8 cellular contexts compared by ENCODE assay signal in genomic region chr7:129054438-129055293, GRCh38. TPM values are rescaled to one million over a fixed set of nuclear protein-coding genes. Genes with fewer than 3 reads are reported as not detected.
A peak's percentile ranks its signal among the peaks of the same experiment; 100 is the strongest.
DNase-seq lines count a peak whose midpoint lies in the region; ATAC-seq and TF ChIP-seq lines count a peak whose summit lies in the region.

Gene TNPO3 (minus strand): TSS chr7:129055111. CDS start chr7:129054770, 341 bp downstream.

- no peaks in the 10 kb centered on the region for H3K27me3 ChIP-seq in liver (ENCODE audit: control insufficient read depth in 4 of 4, insufficient read depth in 4 of 4, low read length in 3 of 4)

- peak within 1 kb of the TSS; percentile 79 to 96 (median 85) for H3K4me3 ChIP-seq in liver (ENCODE audit: low read depth in 1 of 3, low read length in 3 of 3)

- ATAC-seq in GM19351 (IDR thresholded peaks at IDR 0.05; ENCODE audit: unreplicated experiment): peak; percentile 84
- ATAC-seq in HG03521 (IDR thresholded peaks at IDR 0.05; ENCODE audit: unreplicated experiment): peak; percentile 74

- peak within 1 kb of the TSS; percentile 88 for H3K27ac ChIP-seq in C4-2B
- peak within 1 kb of the TSS; percentile 94 to 97 for H3K27ac ChIP-seq in liver (ENCODE audit: low read depth in 1 of 2, low read length in 2 of 2)

- TF ChIP-seq RAD21 in liver (IDR thresholded peaks at IDR 0.05): peak; percentile 21 to 41

- peak within 1 kb of the TSS; percentile 83 to 95 for H3K9ac ChIP-seq in liver (ENCODE audit: low read depth in 1 of 2, low read length in 2 of 2)

- no peak for TF ChIP-seq CTCF in C4-2B (conservative IDR thresholded peaks at IDR 0.05)
- TF ChIP-seq CTCF in liver (IDR thresholded peaks at IDR 0.05; ENCODE audit: low read depth, low read length, missing input control): no peak

- DNase-seq in NCI-H748 treated with DMSO at 0.1 percent for 48 hours (lab: John Stamatoyannopoulos, UW) (peak; percentile 94), dermis microvascular lymphatic vessel endothelial cell (ENCODE audit: low read depth in 2 of 2) (peak; percentile 75 to 88)
- peak; percentile 88 to 89 for DNase-seq in activated CD4-positive, alpha-beta T cell treated with anti-CD3 and anti-CD28 coated beads, Interleukin-2, amount 50 U/mL, for 4 hours
- peak; percentile 94 for DNase-seq in stimulated activated CD4-positive, alpha-beta T cell treated with anti-CD3 and anti-CD28 coated beads, Interleukin-4, amount 100 ng/mL, for 24 hours

- no peaks in the 10 kb centered on the region for H3K9me3 ChIP-seq in liver (ENCODE audit: control insufficient read depth in 4 of 4, low read length in 3 of 4)

- WGBS in liver: under 1% methylated on average over 59 of the region's 59 CpGs

- H3K4me1 ChIP-seq in liver (ENCODE audit: control insufficient read depth in 4 of 4, insufficient read depth in 4 of 4, low read length in 3 of 4): peaks cover 6 to 32% (median 25%) of the 10 kb centered on the region in 4 donors

- H3K36me3 ChIP-seq in liver (ENCODE audit: control insufficient read depth in 4 of 4, insufficient read depth in 3 of 4, low read depth in 1 of 4, low read length in 3 of 4): no peaks in the 10 kb centered on the region

TF ChIP-seq in liver, 16 proteins besides CTCF, POLR2A, EP300 and RAD21:
- no peak for TF ChIP-seq ATF3 (IDR thresholded peaks at IDR 0.05)
- TF ChIP-seq NR2F2 (IDR thresholded peaks at IDR 0.05): peak; percentile 79
- peak; percentile 85 for TF ChIP-seq REST (IDR thresholded peaks at IDR 0.05)
- peak; percentile 82 for TF ChIP-seq SP1 (IDR thresholded peaks at IDR 0.05)
- TF ChIP-seq YY1 (IDR thresholded peaks at IDR 0.05): peak; percentile 96
- no peak for TF ChIP-seq HNF4G (IDR thresholded peaks at IDR 0.05)
- peak; percentile 89 to 95 for TF ChIP-seq EGR1 (IDR thresholded peaks at IDR 0.05; ENCODE audit: low read depth in 2 of 2)
- peak; percentile 49 for TF ChIP-seq ZBTB33 (IDR thresholded peaks at IDR 0.05)
- TF ChIP-seq RXRA (IDR thresholded peaks at IDR 0.05): peak; percentile 91 to 96
- peak; percentile 99 for TF ChIP-seq MAX (IDR thresholded peaks at IDR 0.05)
- TF ChIP-seq JUND (IDR thresholded peaks at IDR 0.05): no peak
- no peak for TF ChIP-seq FOXA1 (IDR thresholded peaks at IDR 0.05)
- TF ChIP-seq HNF4A (conservative IDR thresholded peaks at IDR 0.05): peak; percentile 49 to 59
- TF ChIP-seq FOXA2 (IDR thresholded peaks at IDR 0.05): peak; percentile 16
- peak; percentile 97 to 98 for TF ChIP-seq GABPA (IDR thresholded peaks at IDR 0.05 in 1 of 2, conservative IDR thresholded peaks at IDR 0.05 in 1 of 2)
- peak; percentile 97 for TF ChIP-seq TAF1 (conservative IDR thresholded peaks at IDR 0.05)
TF ChIP-seq in liver: peak in this region for 12.

RNA-seq across cellular contexts. Expression of gene TNPO3, which starts in this region (rescaled TPM):
- total RNA-seq in dermis microvascular lymphatic vessel endothelial cell (50.6 and 52.1 TPM in 2 replicates), liver (10 to 100 TPM; 26.5 to 38.9 TPM)
- 10 to 100 TPM in 1 of 2 donors, 1 to 10 TPM in 1; 9.2 to 13.6 TPM for polyA plus RNA-seq in liver

Comparison
In these comparisons a context has a peak if more than half of its experiments do, and no peak if none do; other contexts are left out.
1. Peak in every context shown above with its lines: DNase-seq, ATAC-seq, H3K4me3 ChIP-seq and H3K27ac ChIP-seq.